In genomic region chr15:31869640-31870335, GRCh38 we compare ENCODE assay signal across 9 cellular contexts. TPM values are rescaled to one million over a fixed set of nuclear protein-coding genes. Genes with fewer than 3 reads are reported as not detected.
DNase-seq lines count a peak whose midpoint lies in the region; ATAC-seq, FAIRE-seq and TF ChIP-seq lines count a peak whose summit lies in the region.
"Had no signal": no experiment of that assay in that cellular context is flagged by ENCODE, and none has a peak within 500 bp of the region (broad histone marks: within the 10 kb centered on the region; RNA-seq: fewer than 3 reads in every experiment).

No MANE protein-coding gene starts in this region.

- no TSS peak for BruUV-seq in K562 (replicated peaks; lab: Mats Ljungman, UMichigan)

- H3K27ac ChIP-seq in K562 (ENCODE audit: extremely low read depth, low read depth, low read length) (no peak overlapping the region), MM.1S (ENCODE audit: low read length) (no peak overlapping the region)
- H3K27ac ChIP-seq: KMS-11 had no signal

- intact Hi-C loops in K562 (cut with micrococcal nuclease): no loop called here

- H3K79me2 ChIP-seq in K562 (ENCODE audit: control insufficient read depth, insufficient read depth, low read length) (no peaks in the 10 kb centered on the region), MM.1S (ENCODE audit: low read length) (no peaks in the 10 kb centered on the region)

- no peak for TF ChIP-seq CTCF in K562 (IDR thresholded peaks at IDR 0.05 in 2 of 3, conservative IDR thresholded peaks at IDR 0.05 in 1 of 3; ENCODE audit: insufficient read depth in 2 of 3, low read depth in 1 of 3, low read length in 3 of 3)
- TF ChIP-seq CTCF in MM.1S (IDR thresholded peaks at IDR 0.05; ENCODE audit: low read length): no peak

- DNase-seq in GM03348 (ENCODE audit: low spot score): peak; percentile 24
- DNase-seq in K562 (ENCODE audit: extremely low read depth in 1 of 4, low spot score in 3 of 4): no peak
- DNase-seq in left lobe of liver (ENCODE audit: low spot score): peak; percentile 52
- DNase-seq in superior temporal gyrus (ENCODE audit: extremely low spot score): peak; percentile 71
- DNase-seq in SHP77 (lab: John Stamatoyannopoulos, UW): no peak
- no peak for DNase-seq in effector CD8-positive, alpha-beta T cell (lab: John Stamatoyannopoulos, UW)
- DNase-seq in MM.1S: no peak

- peak overlapping the region; percentile 63; the same call in 1 of the 2 replicates for H3K4me2 ChIP-seq in K562 (ENCODE audit: insufficient read depth, low read length)
- no peak overlapping the region for H3K4me2 ChIP-seq in MM.1S (ENCODE audit: low read depth, low read length)
- H3K4me2 ChIP-seq: KMS-11 had no signal

- H3K9me1 ChIP-seq in K562 (ENCODE audit: control insufficient read depth, insufficient read depth, low read length): no peaks in the 10 kb centered on the region

- H3K36me3 ChIP-seq in K562 (ENCODE audit: control insufficient read depth, insufficient read depth, low read length) (no peaks in the 10 kb centered on the region), MM.1S (replicated peaks; ENCODE audit: insufficient read depth, low read length) (no peaks in the 10 kb centered on the region)

- H2AFZ ChIP-seq in K562 (ENCODE audit: low read depth, low read length) (no peak overlapping the region), MM.1S (ENCODE audit: low read length) (no peak overlapping the region)

- H3K4me3 ChIP-seq in K562 (no peak overlapping the region), MM.1S (ENCODE audit: low read length) (no peak overlapping the region)

- POLR2A ChIA-PET in K562 (lab: Yijun Ruan, JAX): no interaction called here

- no peaks in the 10 kb centered on the region for H3K9me2 ChIP-seq in MM.1S (replicated peaks; ENCODE audit: insufficient read depth, low read length)

- H4K20me1 ChIP-seq in K562 (replicated peaks; ENCODE audit: control insufficient read depth, insufficient read depth, low read length) (no peaks in the 10 kb centered on the region), MM.1S (ENCODE audit: insufficient read depth, low read length) (no peaks in the 10 kb centered on the region; the same call in 1 of the 2 replicates)

- no peak for TF ChIP-seq RAD21 in K562 (CRISPR knock-in tag; conservative IDR thresholded peaks at IDR 0.05 in 1 of 2, IDR thresholded peaks at IDR 0.05 in 1 of 2)

- 68% methylated on average over 11 of the region's 65 CpGs for WGBS in K562 (ENCODE audit: insufficient coverage, low coverage, missing lambda C conversion rate)

- no peak for FAIRE-seq in K562 (lab: Jason Lieb, UNC)

- H3K27me3 ChIP-seq in K562 (ENCODE audit: control insufficient read depth in 2 of 2, insufficient read depth in 2 of 2, low read length in 2 of 2) (no peaks in the 10 kb centered on the region), MM.1S (replicated peaks; ENCODE audit: insufficient read depth, low read length) (no peaks in the 10 kb centered on the region; the same call in 1 of the 2 replicates)

- TF ChIP-seq EP300 in K562 (IDR thresholded peaks at IDR 0.05; ENCODE audit: low read length): no peak

- in situ Hi-C loops in K562 (cut with MboI): no loop called here

- ATAC-seq in HG03039 (IDR thresholded peaks at IDR 0.05; ENCODE audit: unreplicated experiment) (peak; percentile 14), K562 (no peak), left lobe of liver (peak; percentile 9)

- H3K9me3 ChIP-seq in K562 (replicated peaks; ENCODE audit: control insufficient read depth, insufficient read depth, low read depth, low read length) (no peaks in the 10 kb centered on the region), MM.1S (replicated peaks; ENCODE audit: insufficient read depth, low read length) (no peaks in the 10 kb centered on the region)

- no peak for TF ChIP-seq POLR2A in K562 (conservative IDR thresholded peaks at IDR 0.05)

- peaks cover 0 to 8% of the 10 kb centered on the region in 2 experiments; a peak in 2 of 5 replicates for H3K4me1 ChIP-seq in K562 (replicated peaks in 1 of 2; ENCODE audit: control insufficient read depth in 2 of 2, insufficient read depth in 2 of 2, low read length in 2 of 2)
- 0 out of 2 replicates have a peak, but pooled peaks cover 3% of the 10 kb centered on the region for H3K4me1 ChIP-seq in MM.1S (ENCODE audit: low read length)

- CTCF ChIA-PET in K562 (lab: Yijun Ruan, JAX; ENCODE audit: low intra/inter-chr PET ratio): interaction anchor here (0.6 kb wide), 1 partner anchor 114 kb away, joined by 3 read pairs; no protein-coding TSS in a partner anchor

- H3F3A ChIP-seq in MM.1S (ENCODE audit: insufficient read depth, low read length): no peaks in the 10 kb centered on the region

- no peak overlapping the region for H3K9ac ChIP-seq in K562 (ENCODE audit: insufficient read depth in 1 of 2, low read depth in 2 of 2, low read length in 2 of 2)
- no peak overlapping the region for H3K9ac ChIP-seq in MM.1S (ENCODE audit: low read length)
- H3K9ac ChIP-seq: KMS-11 had no signal

TF ChIP-seq in K562, 482 proteins besides CTCF, POLR2A, EP300 and RAD21:
- TF ChIP-seq RFX7 (CRISPR knock-in tag; IDR thresholded peaks at IDR 0.05): no peak
- no peak for TF ChIP-seq MTF1 (CRISPR knock-in tag; IDR thresholded peaks at IDR 0.05; ENCODE audit: borderline replicate concordance)
- TF ChIP-seq ZBTB2 (IDR thresholded peaks at IDR 0.05): no peak
- no peak for TF ChIP-seq STAT5B (CRISPR knock-in tag; IDR thresholded peaks at IDR 0.05)
- no peak for TF ChIP-seq TCF15 (CRISPR knock-in tag; IDR thresholded peaks at IDR 0.05)
- TF ChIP-seq KDM5B (IDR thresholded peaks at IDR 0.05; ENCODE audit: insufficient replicate concordance, low read depth, low read length): no peak
- TF ChIP-seq DIDO1 (tag; IDR thresholded peaks at IDR 0.05; ENCODE audit: low read depth): no peak
- TF ChIP-seq SAFB (IDR thresholded peaks at IDR 0.05; ENCODE audit: borderline replicate concordance, low read depth, low read length): no peak
- TF ChIP-seq HMG20B (CRISPR knock-in tag; IDR thresholded peaks at IDR 0.05): no peak
- no peak for TF ChIP-seq PREB (CRISPR knock-in tag; IDR thresholded peaks at IDR 0.05)
- no peak for TF ChIP-seq ZNF764 (CRISPR knock-in tag; IDR thresholded peaks at IDR 0.05; ENCODE audit: low read depth)
- no peak for TF ChIP-seq TEAD4 (IDR thresholded peaks at IDR 0.05; ENCODE audit: low read length)
- no peak for TF ChIP-seq TEAD4 (CRISPR knock-in tag; IDR thresholded peaks at IDR 0.05; ENCODE audit: borderline replicate concordance)
- TF ChIP-seq CC2D1A (IDR thresholded peaks at IDR 0.05): no peak
- no peak for TF ChIP-seq SIN3B (IDR thresholded peaks at IDR 0.05; ENCODE audit: low read depth)
- no peak for TF ChIP-seq SOX6 (IDR thresholded peaks at IDR 0.05)
TF ChIP-seq in K562: peak in this region for 0.

RNA-seq across cellular contexts. Expression of gene OTUD7A, which starts 0.7 kb away (rescaled TPM):
- 0.09 and 0.28 TPM in 2 replicates for total RNA-seq in K562 (2011; cell fraction: chromatin; rRNA removed; ENCODE audit: low replicate concordance)
- total RNA-seq in K562 (2011; cell fraction: nucleolus; rRNA removed): 0.13 and 0.17 TPM in 2 replicates
- 0.07 and 0.38 TPM in 2 replicates for total RNA-seq in K562 (2011; cell fraction: nucleoplasm; rRNA removed)
- total RNA-seq in K562 (2014; rRNA removed) (not detected in 2 replicates), K562 (2014; rRNA removed; fragmentation: Illumina TruSeq; extraction: Trizol) (0.16 TPM in 1 of 2 replicates, not detected in the other), K562 (2015; rRNA removed; fragmentation: Illumina TruSeq; extraction: Trizol) (not detected in 2 replicates), K562 (2021) (0.29 and 0.67 TPM in 2 replicates), left lobe of liver (1.5 TPM)
- polyA plus RNA-seq in K562 (2011; rRNA removed) (not detected in 2 replicates), K562 (2014; fragmentation: Illumina TruSeq; extraction: Trizol) (0.03 and 0.07 TPM in 2 replicates), K562 (2014; fragmentation: Nextera tagmentation; extraction: Ambion mirVana) (under 1 TPM in 1 of 2 experiments, not detected in 1; 0.52 TPM), K562 (2014; rRNA removed) (0.01 and 0.23 TPM in 2 replicates)
- polyA plus RNA-seq in K562 (2011; cell fraction: cytosol; rRNA removed): 0.06 TPM in 1 of 2 replicates, not detected in the other
- polyA plus RNA-seq in K562 (2011; cell fraction: nucleus; rRNA removed): 0.04 and 0.34 TPM in 2 replicates
- polyA plus RNA-seq in K562 (2012): 0.05 and 0.24 TPM in 2 replicates
- polyA minus RNA-seq in K562 (2011; rRNA and poly(A)+ RNA removed): 0.12 and 0.46 TPM in 2 replicates
- not detected in 2 replicates for polyA minus RNA-seq in K562 (2011; cell fraction: cytosol; rRNA and poly(A)+ RNA removed)
- polyA minus RNA-seq in K562 (2011; cell fraction: nucleus; rRNA and poly(A)+ RNA removed): 0.11 and 0.13 TPM in 2 replicates

Comparison
In these comparisons a context has a peak if more than half of its experiments do, and no peak if none do; other contexts are left out.
1. DNase-seq: peak in GM03348 (single experiment), left lobe of liver (single experiment) and superior temporal gyrus (single experiment); none in K562 (0 of 4), SHP77 (0 of 2), effector CD8-positive, alpha-beta T cell (single experiment) and MM.1S (single experiment).